ENCODE assay signal across 20 cellular contexts in genomic region chr15:94242257-94242656, GRCh38. TPM values are rescaled to one million over a fixed set of nuclear protein-coding genes. Genes with fewer than 3 reads are reported as not detected.
DNase-seq lines count a peak whose midpoint lies in the region; ATAC-seq, FAIRE-seq and TF ChIP-seq lines count a peak whose summit lies in the region.
"Had no signal": no experiment of that assay in that cellular context is flagged by ENCODE, and none has a peak within 500 bp of the region (broad histone marks: within the 10 kb centered on the region; RNA-seq: fewer than 3 reads in every experiment).

No MANE protein-coding gene starts in this region.

- H3K9me2 ChIP-seq in Karpas-422 (replicated peaks; ENCODE audit: insufficient read depth, low read length) (no peaks in the 10 kb centered on the region), SU-DHL-6 (replicated peaks; ENCODE audit: insufficient read depth, low read length) (no peaks in the 10 kb centered on the region)

- 88 to 89% methylated on average over 2 of the region's 2 CpGs for WGBS in pancreas, 2 donors

- H2AFZ ChIP-seq in Karpas-422 (ENCODE audit: low read length) (no peak overlapping the region), SU-DHL-6 (ENCODE audit: low read depth, low read length, severe bottlenecking) (no peak overlapping the region)

- FAIRE-seq in pancreas (lab: Jason Lieb, UNC): no peak
- FAIRE-seq: H54 had no signal

- H3K27me3 ChIP-seq in Karpas-422 (ENCODE audit: low read length) (no peaks in the 10 kb centered on the region), SU-DHL-6 (ENCODE audit: low read length) (no peaks in the 10 kb centered on the region), pancreas (no peaks in the 10 kb centered on the region)

- DNase-seq in Karpas-422 (no peak), omental fat pad (ENCODE audit: low spot score) (no peak), COLO668 (lab: John Stamatoyannopoulos, UW; ENCODE audit: unreplicated experiment) (no peak), pancreas (no peak), dermis blood vessel endothelial cell (no peak)
- no peak for DNase-seq in effector memory CD8-positive, alpha-beta T cell
- DNase-seq: CD4-positive, CD25-positive, alpha-beta regulatory T cell; COR-L47; DMS79; KG1; MV-4-11; NCI-H1105 treated with DMSO at 0.1 percent for 48 hours; NCI-H2029 treated with DMSO at 0.1 percent for 48 hours; NCI-H2171; NCI-H345; NCI-H524 treated with DMSO at 0.1 percent for 48 hours had no signal

- H3K79me2 ChIP-seq in Karpas-422 (ENCODE audit: low read length) (peaks cover 63% of the 10 kb centered on the region), SU-DHL-6 (ENCODE audit: insufficient read depth, low read length) (peaks cover 82% of the 10 kb centered on the region)

- H3K4me1 Mint-ChIP-seq in effector memory CD8-positive, alpha-beta T cell (ENCODE audit: low read depth in 2 of 2): peaks cover 30 to 58% of the 10 kb centered on the region in 2 donors

- 0 out of 2 replicates have a peak, but pooled peaks cover 3% of the 10 kb centered on the region for H3K36me3 ChIP-seq in Karpas-422 (ENCODE audit: insufficient read depth, low read length)
- H3K36me3 ChIP-seq in SU-DHL-6 (ENCODE audit: low read length): peaks cover 16% of the 10 kb centered on the region
- H3K36me3 ChIP-seq in pancreas: no peaks in the 10 kb centered on the region

- no peak overlapping the region for H3K4me3 Mint-ChIP-seq in effector memory CD8-positive, alpha-beta T cell
- H3K4me3 Mint-ChIP-seq: CD4-positive, CD25-positive, alpha-beta regulatory T cell had no signal

- H3K9ac ChIP-seq in Karpas-422 (ENCODE audit: low read length) (no peak overlapping the region), SU-DHL-6 (ENCODE audit: low read length) (no peak overlapping the region)

- H3K36me3 Mint-ChIP-seq in effector memory CD8-positive, alpha-beta T cell (ENCODE audit: insufficient read depth): no peaks in the 10 kb centered on the region
- H3K36me3 Mint-ChIP-seq: CD4-positive, CD25-positive, alpha-beta regulatory T cell had no signal

- TF ChIP-seq CTCF in SU-DHL-6 (IDR thresholded peaks at IDR 0.05; ENCODE audit: insufficient read depth, low read length, poor library complexity, severe bottlenecking) (no peak), omental fat pad (IDR thresholded peaks at IDR 0.05) (no peak), pancreas (IDR thresholded peaks at IDR 0.05) (no peak)

- intact Hi-C loops in pancreas (cut with DNase I): no loop called here

- peaks cover 50% of the 10 kb centered on the region for H3F3A ChIP-seq in SU-DHL-6 (ENCODE audit: insufficient read depth)

- H3K27ac ChIP-seq in Karpas-422 (ENCODE audit: low read length) (0 out of 2 replicates have a peak overlapping the region, but pooled peaks have one; percentile 18), SU-DHL-6 (ENCODE audit: low read depth, low read length) (peak overlapping the region; percentile 62), pancreas (no peak overlapping the region)
- H3K27ac ChIP-seq: HL-60 had no signal

- H3K4me1 ChIP-seq in Karpas-422 (ENCODE audit: low read length) (peaks cover 44% of the 10 kb centered on the region), pancreas (peaks cover 11 to 18% (median 17%) of the 10 kb centered on the region in 3 donors)

- H4K20me1 ChIP-seq in Karpas-422 (ENCODE audit: insufficient read depth, low read depth, low read length) (peaks cover 12% of the 10 kb centered on the region), SU-DHL-6 (ENCODE audit: low read depth, low read length) (peaks cover 19% of the 10 kb centered on the region)

- H3K4me3 ChIP-seq in Karpas-422 (ENCODE audit: low read length): no peak overlapping the region
- no peak overlapping the region for H3K4me3 ChIP-seq in SU-DHL-6 (ENCODE audit: insufficient read depth, low read length, poor library complexity, severe bottlenecking)
- H3K4me3 ChIP-seq in pancreas: no peak overlapping the region

- no peaks in the 10 kb centered on the region for H3K9me3 Mint-ChIP-seq in effector memory CD8-positive, alpha-beta T cell

- H3K27me3 Mint-ChIP-seq in effector memory CD8-positive, alpha-beta T cell: no peaks in the 10 kb centered on the region
- H3K27me3 Mint-ChIP-seq: CD4-positive, CD25-positive, alpha-beta regulatory T cell had no signal

- H3K4me2 ChIP-seq in Karpas-422 (ENCODE audit: low read depth, low read length, poor library complexity, severe bottlenecking) (no peak overlapping the region), SU-DHL-6 (ENCODE audit: low read depth, low read length, poor library complexity, severe bottlenecking) (no peak overlapping the region)

- H3K9me3 ChIP-seq in Karpas-422 (ENCODE audit: low read length): no peaks in the 10 kb centered on the region
- no peaks in the 10 kb centered on the region for H3K9me3 ChIP-seq in SU-DHL-6 (ENCODE audit: insufficient read depth, low read length)
- H3K9me3 ChIP-seq in pancreas: no peaks in the 10 kb centered on the region

- peak overlapping the region; percentile 8 to 22 for H3K27ac Mint-ChIP-seq in effector memory CD8-positive, alpha-beta T cell
- H3K27ac Mint-ChIP-seq: CD4-positive, CD25-positive, alpha-beta regulatory T cell had no signal

- no peak for ATAC-seq in effector memory CD8-positive, alpha-beta T cell (replicated peaks)
- ATAC-seq in omental fat pad (ENCODE audit: low FRiP score) (peak; percentile 65), pancreas (no peak)
- ATAC-seq: Right ventricle myocardium inferior had no signal

RNA-seq across cellular contexts. Expression of gene MCTP2, which starts 10.9 kb away (rescaled TPM):
- 42.0 and 58.9 TPM in 2 replicates for total RNA-seq in Karpas-422 (2014; rRNA removed; shearing (Covaris generic); ENCODE audit: low replicate concordance)
- 10 to 100 TPM; 24.6 to 78.1 (median 40.3) TPM for total RNA-seq in omental fat pad
- 10 to 100 TPM; 13.0 to 21.4 (median 15.0) TPM for total RNA-seq in pancreas
- polyA plus RNA-seq in pancreas: 1 to 10 TPM; 3.7 to 5.6 TPM
- 9.0 and 11.9 TPM in 2 replicates for total RNA-seq in dermis blood vessel endothelial cell

Comparison
In these comparisons a context has a peak if more than half of its experiments do, and no peak if none do; other contexts are left out.
1. H3K27ac ChIP-seq: peak in Karpas-422 (single experiment) and SU-DHL-6 (single experiment); none in pancreas (0 of 4).